In the genomic region with DNA sequence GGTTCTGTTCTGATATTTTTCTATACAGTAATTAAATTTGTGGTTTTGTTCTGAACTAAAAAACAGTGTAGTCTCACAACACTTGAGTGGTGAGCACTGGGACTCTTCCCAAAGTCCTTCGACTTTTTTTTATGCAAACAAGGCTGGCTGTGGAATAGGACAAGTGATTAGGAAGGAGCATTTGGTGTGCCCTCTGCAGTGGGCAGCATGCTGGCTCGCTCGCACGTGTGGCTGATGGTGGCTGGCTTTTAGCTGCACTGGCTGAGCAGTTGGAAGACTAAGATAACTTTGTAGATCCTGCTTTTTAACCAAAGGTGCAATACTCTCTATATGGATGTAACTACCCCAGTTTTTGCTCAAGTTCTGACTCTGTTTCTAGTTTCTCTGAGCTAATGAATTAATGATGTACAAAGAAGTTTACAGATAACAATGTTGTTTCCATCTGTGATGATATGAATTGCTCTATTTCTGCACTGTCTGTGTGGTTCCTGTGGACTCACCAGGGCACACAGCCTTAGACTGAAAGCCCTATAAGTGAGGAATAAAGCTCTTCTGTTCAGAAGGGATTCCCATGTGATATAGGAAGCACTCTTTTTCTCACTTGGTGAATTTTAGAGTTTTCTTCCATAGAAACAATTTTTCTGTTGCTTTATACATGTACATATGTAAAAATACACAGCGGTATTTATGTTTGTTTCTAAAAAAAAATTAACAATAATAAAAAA, we compare ENCODE assay signal across 24 cellular contexts.
DNase-seq lines count a peak whose midpoint lies in the region; ATAC-seq, FAIRE-seq and TF ChIP-seq lines count a peak whose summit lies in the region.
"Had no signal": no experiment of that assay in that cellular context is flagged by ENCODE, and none has a peak within 500 bp of the region (broad histone marks: within the 10 kb centered on the region; RNA-seq: fewer than 3 reads in every experiment).

No MANE protein-coding gene starts in this region.

- no peaks in the 10 kb centered on the region for H3K9me3 ChIP-seq in right atrium auricular region
- H3K9me3 ChIP-seq in H1 (ENCODE audit: insufficient read depth in 2 of 2, low read depth in 1 of 2, low read length in 1 of 2): no peaks in the 10 kb centered on the region
- no peaks in the 10 kb centered on the region for H3K9me3 ChIP-seq in mesodermal cell (ENCODE audit: control insufficient read depth, low read length)
- H3K9me3 ChIP-seq in gastroesophageal sphincter: no peaks in the 10 kb centered on the region
- H3K9me3 ChIP-seq: psoas muscle, upper lobe of left lung had no signal

- H3K4me3 ChIP-seq in right atrium auricular region: no peak overlapping the region
- peak overlapping the region in 1 of 4 experiments; percentile 48; a peak in 1 of 8 replicates for H3K4me3 ChIP-seq in H1 (ENCODE audit: extremely low read depth in 1 of 4, insufficient read depth in 2 of 4, low read depth in 3 of 4, low read length in 4 of 4)
- H3K4me3 ChIP-seq in mesodermal cell (ENCODE audit: extremely low read depth, insufficient read depth, low read length, poor library complexity, severe bottlenecking): no peak overlapping the region
- no peak overlapping the region for H3K4me3 ChIP-seq in gastroesophageal sphincter
- H3K4me3 ChIP-seq: psoas muscle, upper lobe of left lung had no signal

- no peak overlapping the region for H3K23ac ChIP-seq in H1 (ENCODE audit: insufficient read length)

- POLR2A ChIA-PET in H1 (lab: Charles Lee; ENCODE audit: partially characterized antibody): interaction anchor here (0.8 to 3.5 kb wide), 7 partner anchors 20 to 188 kb away, joined by 3 to 20 read pairs (median 3); no protein-coding TSS in a partner anchor

- peaks cover 51% of the 10 kb centered on the region for H3K4me1 Mint-ChIP-seq in type B pancreatic cell (ENCODE audit: unreplicated experiment)
- H3K4me1 Mint-ChIP-seq: B cell had no signal

- TF ChIP-seq EP300 in H1 (IDR thresholded peaks at IDR 0.05; ENCODE audit: borderline replicate concordance in 1 of 2, low read depth in 2 of 2, low read length in 2 of 2) (no peak), gastroesophageal sphincter (IDR thresholded peaks at IDR 0.05) (no peak)

- TF ChIP-seq CTCF in right atrium auricular region (IDR thresholded peaks at IDR 0.05) (no peak), H1 (IDR thresholded peaks at IDR 0.05; ENCODE audit: control extremely low read depth in 1 of 3, insufficient read depth in 1 of 3, low read depth in 1 of 3, low read length in 3 of 3) (no peak), type B pancreatic cell (conservative IDR thresholded peaks at IDR 0.05) (no peak), gastroesophageal sphincter (IDR thresholded peaks at IDR 0.05) (no peak)

- H3K27ac ChIP-seq in right atrium auricular region (no peak overlapping the region), H1 (ENCODE audit: low read depth, low read length) (peak overlapping the region; percentile 55), mesodermal cell (ENCODE audit: low read depth, low read length, severe bottlenecking) (peak overlapping the region; percentile 93), gastroesophageal sphincter (no peak overlapping the region)
- H3K27ac ChIP-seq: psoas muscle, upper lobe of left lung, WERI-Rb-1 had no signal

- H4K91ac ChIP-seq in H1 (replicated peaks; ENCODE audit: insufficient read length, low read length): peak overlapping the region; percentile 50

- no peaks in the 10 kb centered on the region for H3K27me3 Mint-ChIP-seq in type B pancreatic cell

- no peak overlapping the region for H3K4ac ChIP-seq in H1 (replicated peaks; ENCODE audit: insufficient read length, low read depth, low read length)

- H3K9ac ChIP-seq in H1 (replicated peaks in 1 of 4; ENCODE audit: extremely low read depth in 1 of 4, low read depth in 3 of 4, low read length in 3 of 4): no peak overlapping the region; a peak in 1 of 7 replicates

- H3K79me2 ChIP-seq in H1 (ENCODE audit: control insufficient read depth in 1 of 2, insufficient read depth in 2 of 2, low read length in 2 of 2): peaks cover 0 to 15% of the 10 kb centered on the region in 2 experiments; a peak in 1 of 4 replicates

- H2BK20ac ChIP-seq in H1 (ENCODE audit: low read length): peak overlapping the region; percentile 37; the same call in 1 of the 2 replicates

- no peak overlapping the region for H3K56ac ChIP-seq in H1 (replicated peaks; ENCODE audit: insufficient read length, low read depth, low read length)

- CTCF ChIA-PET in H1 (lab: Charles Lee; ENCODE audit: partially characterized antibody): interaction anchor here (1.0 to 10.8 kb wide), 12 partner anchors 13 to 535 kb away, joined by 3 to 88 read pairs (median 3); no protein-coding TSS in a partner anchor

- H2AK5ac ChIP-seq in H1 (ENCODE audit: low read depth, low read length): no peak overlapping the region; the same call in 1 of the 2 replicates

- DNase-seq in Right ventricle myocardium superior (no peak), right atrium auricular region (ENCODE audit: low spot score) (no peak), H1 (ENCODE audit: low read depth in 1 of 2, low spot score in 2 of 2) (no peak), type B pancreatic cell (ENCODE audit: extremely low spot score, unreplicated experiment) (no peak), NCI-H146 (lab: John Stamatoyannopoulos, UW) (no peak)
- DNase-seq: 8988T; activated CD4-positive, alpha-beta T cell treated with anti-CD3 and anti-CD28 coated beads, Interleukin-2, amount 50 U/mL, for 1 hour; activated naive CD4-positive, alpha-beta T cell treated with anti-CD3 and anti-CD28 coated beads for 36 hours; COR-L47; GOT3; NCI-H2029; NCI-H345; NCI-H748 treated with DMSO at 0.1 percent for 48 hours; psoas muscle; stimulated activated CD8-positive, alpha-beta memory T cell treated with anti-CD3 and anti-CD28 coated beads, Interleukin-4, amount 100 ng/mL, for 48 hours; upper lobe of left lung; WERI-Rb-1 had no signal

- no peaks in the 10 kb centered on the region for H3K9me3 Mint-ChIP-seq in type B pancreatic cell
- H3K9me3 Mint-ChIP-seq: activated naive CD4-positive, alpha-beta T cell treated with anti-CD3 and anti-CD28 coated beads for 36 hours; dendritic cell treated with granulocyte-macrophage colony-stimulating factor and Interleukin-4, amounts not matched to agents 40 ng/mL and 50 ng/mL, for 4 days; natural killer cell treated with Interleukin-12 subunit alpha and Interleukin-12 subunit beta and Interleukin-15 and Interleukin-18, amount 100 ng/mL, for 72 hours had no signal

- H2BK12ac ChIP-seq in H1 (ENCODE audit: low read depth, low read length): peak overlapping the region; percentile 84; the same call in 1 of the 2 replicates

- ATAC-seq in Right ventricle myocardium superior (ENCODE audit: poor library complexity): peak; percentile 58
- no peak for ATAC-seq in gastroesophageal sphincter
- no peak for ATAC-seq in HG03097 (IDR thresholded peaks at IDR 0.05; ENCODE audit: low FRiP score, unreplicated experiment)
- ATAC-seq: natural killer cell treated with Interleukin-12 subunit alpha and Interleukin-12 subunit beta and Interleukin-15 and Interleukin-18, amount 100 ng/mL, for 72 hours; psoas muscle had no signal

- peaks cover 3% of the 10 kb centered on the region for H3K23me2 ChIP-seq in H1 (ENCODE audit: low read depth, low read length)

- H3K4me2 ChIP-seq in H1 (ENCODE audit: insufficient read depth in 1 of 2, low read depth in 2 of 2, low read length in 2 of 2): peak overlapping the region in 1 of 2 experiments; percentile 85; a peak in 1 of 4 replicates

- no peak for FAIRE-seq in H1 (lab: Jason Lieb, UNC)
- FAIRE-seq: bronchial epithelial cell had no signal

- H3K18ac ChIP-seq in H1 (ENCODE audit: extremely low read depth, low read length): peak overlapping the region; percentile 11

- no peak overlapping the region for H4K8ac ChIP-seq in H1 (ENCODE audit: extremely low read depth, insufficient read depth, low read length)

- peaks cover 12% of the 10 kb centered on the region for H3K36me3 Mint-ChIP-seq in type B pancreatic cell
- H3K36me3 Mint-ChIP-seq: natural killer cell treated with Interleukin-12 subunit alpha and Interleukin-12 subunit beta and Interleukin-15 and Interleukin-18, amount 100 ng/mL, for 72 hours had no signal

- peak overlapping the region; percentile 67; the same call in 1 of the 2 replicates for H2BK5ac ChIP-seq in H1 (ENCODE audit: low read depth, low read length)

- H3K4me1 ChIP-seq in right atrium auricular region: peaks cover 0 to 36% of the 10 kb centered on the region in 2 donors
- peaks cover 6 to 29% (median 26%) of the 10 kb centered on the region in 4 experiments for H3K4me1 ChIP-seq in H1 (replicated peaks in 1 of 4; ENCODE audit: control insufficient read depth in 3 of 4, insufficient read depth in 4 of 4, low read length in 3 of 4)
- peaks cover 60% of the 10 kb centered on the region for H3K4me1 ChIP-seq in mesodermal cell (ENCODE audit: control insufficient read depth, insufficient read depth, low read length, poor library complexity, severe bottlenecking)
- peaks cover 3 to 57% (median 11%) of the 10 kb centered on the region in 3 donors for H3K4me1 ChIP-seq in gastroesophageal sphincter

- no peaks in the 10 kb centered on the region for H4K20me1 ChIP-seq in H1 (replicated peaks in 1 of 2; ENCODE audit: control insufficient read depth in 1 of 2, insufficient read depth in 2 of 2, low read length in 2 of 2)

- H3K27ac Mint-ChIP-seq in type B pancreatic cell: peak overlapping the region; percentile 46
- H3K27ac Mint-ChIP-seq: activated naive CD4-positive, alpha-beta T cell treated with anti-CD3 and anti-CD28 coated beads for 36 hours; B cell; dendritic cell treated with granulocyte-macrophage colony-stimulating factor and Interleukin-4, amounts not matched to agents 40 ng/mL and 50 ng/mL, for 4 days; natural killer cell treated with Interleukin-12 subunit alpha and Interleukin-12 subunit beta and Interleukin-15 and Interleukin-18, amount 100 ng/mL, for 72 hours had no signal

- H2BK120ac ChIP-seq in H1 (replicated peaks; ENCODE audit: low read depth, low read length): peak overlapping the region; percentile 63

- peak in 1 of 2 experiments; percentile 34; a peak in 1 of 3 replicates for TF ChIP-seq POLR2A in H1 (IDR thresholded peaks at IDR 0.05; ENCODE audit: control extremely low read depth in 1 of 2, low read depth in 2 of 2, low read length in 2 of 2)
- no peak for TF ChIP-seq POLR2A in gastroesophageal sphincter (IDR thresholded peaks at IDR 0.05)

- H3K4me3 Mint-ChIP-seq in type B pancreatic cell: peak overlapping the region; percentile 26
- H3K4me3 Mint-ChIP-seq: activated naive CD4-positive, alpha-beta T cell treated with anti-CD3 and anti-CD28 coated beads for 36 hours; B cell; dendritic cell treated with granulocyte-macrophage colony-stimulating factor and Interleukin-4, amounts not matched to agents 40 ng/mL and 50 ng/mL, for 4 days; natural killer cell treated with Interleukin-12 subunit alpha and Interleukin-12 subunit beta and Interleukin-15 and Interleukin-18, amount 100 ng/mL, for 72 hours had no signal

- no peaks in the 10 kb centered on the region for H3K36me3 ChIP-seq in right atrium auricular region
- no peaks in the 10 kb centered on the region for H3K36me3 ChIP-seq in H1 (ENCODE audit: control insufficient read depth in 2 of 4, insufficient read depth in 4 of 4, low read length in 3 of 4)
- peaks cover 50% of the 10 kb centered on the region for H3K36me3 ChIP-seq in mesodermal cell (ENCODE audit: control insufficient read depth, insufficient read depth, low read length)
- no peaks in the 10 kb centered on the region for H3K36me3 ChIP-seq in gastroesophageal sphincter
- H3K36me3 ChIP-seq: upper lobe of left lung had no signal

- H4K5ac ChIP-seq in H1 (ENCODE audit: insufficient read length, low read depth, low read length): no peak overlapping the region

- no peak for TF ChIP-seq RAD21 in H1 (IDR thresholded peaks at IDR 0.05 in 1 of 2, conservative IDR thresholded peaks at IDR 0.05 in 1 of 2; ENCODE audit: low read depth in 2 of 2, low read length in 2 of 2)

- no peaks in the 10 kb centered on the region for H3K27me3 ChIP-seq in right atrium auricular region
- H3K27me3 ChIP-seq in H1 (replicated peaks in 1 of 4; ENCODE audit: control insufficient read depth in 3 of 4, extremely low read depth in 1 of 4, insufficient read depth in 3 of 4, low read length in 3 of 4): no peaks in the 10 kb centered on the region
- no peaks in the 10 kb centered on the region for H3K27me3 ChIP-seq in gastroesophageal sphincter
- H3K27me3 ChIP-seq: upper lobe of left lung had no signal

- H3K14ac ChIP-seq in H1 (ENCODE audit: insufficient read length): no peak overlapping the region

- H2BK15ac ChIP-seq in H1 (ENCODE audit: low read length): 0 out of 2 replicates have a peak overlapping the region, but pooled peaks have one; percentile 18

- intact Hi-C loops in Right ventricle myocardium superior (cut with DNase I): no loop called here

- H3K79me1 ChIP-seq in H1 (ENCODE audit: low read depth, low read length): no peaks in the 10 kb centered on the region

- 37% methylated on average over 5 of the region's 5 CpGs; no CpG with 5 or more reads in 1 of the 2 experiments for WGBS in H1 (ENCODE audit: extremely low coverage in 1 of 2, insufficient coverage in 1 of 2, insufficient read length in 1 of 2, insufficient replicate concordance in 2 of 2, low coverage in 1 of 2, low lambda C conversion rate in 2 of 2, missing lambda C conversion rate in 1 of 2), 2 experiments
- WGBS in mesodermal cell (ENCODE audit: insufficient coverage in 2 of 2), 2 experiments: 37 to 52% methylated on average over 2 to 4 of the region's 5 CpGs
- WGBS in gastroesophageal sphincter (ENCODE audit: low coverage in 1 of 2), 2 donors: 55 to 87% methylated on average over 4 to 5 of the region's 5 CpGs

- H2AFZ ChIP-seq in H1 (ENCODE audit: low read length): no peak overlapping the region

Comparison
In these comparisons a context has a peak if more than half of its experiments do, and no peak if none do; other contexts are left out.
1. H3K27ac ChIP-seq: peak in H1 (single experiment) and mesodermal cell (single experiment); none in right atrium auricular region (0 of 2) and gastroesophageal sphincter (0 of 4).